ENCODE assay signal across 22 cellular contexts in the genomic region with DNA sequence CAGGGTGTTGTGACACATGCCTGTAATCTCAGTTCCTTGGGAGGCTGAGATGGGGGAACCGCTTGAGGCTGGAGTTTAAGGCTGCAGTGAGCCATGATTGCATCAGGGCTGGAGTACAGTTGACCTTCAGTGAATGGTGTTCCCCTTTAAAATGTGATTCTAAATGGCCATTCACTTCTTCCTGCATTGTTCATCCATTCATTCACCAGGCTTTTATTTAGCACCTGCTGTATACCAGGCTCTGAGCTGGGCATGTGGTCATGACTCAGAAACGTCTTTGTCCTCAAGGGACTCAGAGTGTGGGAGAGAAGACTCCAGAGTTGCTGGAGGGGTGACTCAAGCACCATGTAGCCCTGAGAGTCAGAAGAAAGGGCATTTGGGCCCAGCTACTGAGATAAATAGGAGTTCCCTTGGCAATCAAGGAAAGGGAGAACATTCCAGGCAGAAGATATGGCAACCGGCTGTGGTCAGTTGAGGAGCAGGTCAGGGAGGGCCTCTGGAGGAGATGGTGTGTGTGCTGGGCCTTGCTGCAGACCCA.
DNase-seq lines count a peak whose midpoint lies in the region; TF ChIP-seq lines count a peak whose summit lies in the region.
"Had no signal": no experiment of that assay in that cellular context is flagged by ENCODE, and none has a peak within 500 bp of the region (broad histone marks: within the 10 kb centered on the region; RNA-seq: fewer than 3 reads in every experiment).

No MANE protein-coding gene starts in this region.

- peaks cover 23% of the 10 kb centered on the region for H3K4me1 ChIP-seq in osteoblast (ENCODE audit: insufficient read depth, low read length)
- H3K4me1 ChIP-seq in spleen: no peaks in the 10 kb centered on the region
- H3K4me1 ChIP-seq: thyroid gland had no signal

- no peaks in the 10 kb centered on the region for H3K79me2 ChIP-seq in osteoblast (ENCODE audit: insufficient read depth, low read length)
- H3K79me2 ChIP-seq: hepatocyte had no signal

- H3K4me2 ChIP-seq in osteoblast (ENCODE audit: insufficient read depth, low read length): peak overlapping the region; percentile 36
- H3K4me2 ChIP-seq: BLaER1 treated with 17β-estradiol and CSF1 and Interleukin-3, amounts not matched to agents 10 nM and 100 nM; hepatocyte had no signal

- TF ChIP-seq POLR2A in spleen (IDR thresholded peaks at IDR 0.05): no peak

- H3K36me3 Mint-ChIP-seq in activated CD4-positive, alpha-beta T cell treated with anti-CD3 and anti-CD28 coated beads, Interleukin-2, amount 10 ng/mL, durations not matched to agents 24 days and 14 days (ENCODE audit: low read depth): no peaks in the 10 kb centered on the region
- H3K36me3 Mint-ChIP-seq: activated naive CD4-positive, alpha-beta T cell treated with anti-CD3 and anti-CD28 coated beads, Interleukin-2, amount 50 U/mL, for 24 hours; brain; stimulated activated effector memory CD8-positive, alpha-beta T cell treated with anti-CD3 and anti-CD28 coated beads, Interleukin-12 subunit alpha, Interleukin-12 subunit beta, amount 100 ng/mL, for 72 hours had no signal

- no peak overlapping the region for H3K4me3 Mint-ChIP-seq in activated CD4-positive, alpha-beta T cell treated with anti-CD3 and anti-CD28 coated beads, Interleukin-2, amount 10 ng/mL, durations not matched to agents 24 days and 14 days
- H3K4me3 Mint-ChIP-seq: activated CD4-positive, alpha-beta memory T cell treated with anti-CD3 and anti-CD28 coated beads, Interleukin-2, amount 10 ng/mL, durations not matched to agents 7 days and 5 days; activated naive CD4-positive, alpha-beta T cell treated with anti-CD3 and anti-CD28 coated beads, Interleukin-2, amount 50 U/mL, for 24 hours; activated T-cell treated with anti-CD3 and anti-CD28 coated beads, Interleukin-2, amount 50 U/mL, for 4 hours; brain; nephron progenitor cell; stimulated activated effector memory CD8-positive, alpha-beta T cell treated with anti-CD3 and anti-CD28 coated beads, Interleukin-12 subunit alpha, Interleukin-12 subunit beta, amount 100 ng/mL, for 72 hours; T-helper 1 cell treated with Interleukin-12 subunit alpha and Interleukin-12 subunit beta and Interleukin-4 antibody, amounts not matched to agents 30 μg/mL and 1 μg/mL, for 36 hours had no signal

- H3K4me3 ChIP-seq in epithelial cell of esophagus (ENCODE audit: low read length): no peak overlapping the region
- no peak overlapping the region for H3K4me3 ChIP-seq in osteoblast (ENCODE audit: insufficient read depth, low read length)
- H3K4me3 ChIP-seq in spleen: no peak overlapping the region
- H3K4me3 ChIP-seq: BLaER1 treated with 17β-estradiol and CSF1 and Interleukin-3, amounts not matched to agents 10 nM and 100 nM; esophagus squamous epithelium; hepatocyte; thyroid gland had no signal

- H3K27me3 Mint-ChIP-seq in activated CD4-positive, alpha-beta T cell treated with anti-CD3 and anti-CD28 coated beads, Interleukin-2, amount 10 ng/mL, durations not matched to agents 24 days and 14 days: peaks cover 7% of the 10 kb centered on the region

- H3K27me3 ChIP-seq in osteoblast (ENCODE audit: insufficient read depth, low read length) (peaks cover 24% of the 10 kb centered on the region), spleen (replicated peaks in 1 of 7) (peaks cover 0 to 17% (median 0%) of the 10 kb centered on the region in 7 donors)
- H3K27me3 ChIP-seq: BLaER1 treated with 17β-estradiol and CSF1 and Interleukin-3, amounts not matched to agents 10 nM and 100 nM; thyroid gland had no signal

- peaks cover 1% of the 10 kb centered on the region for H3K9me3 ChIP-seq in osteoblast (ENCODE audit: low read depth, low read length)
- no peaks in the 10 kb centered on the region for H3K9me3 ChIP-seq in spleen
- H3K9me3 ChIP-seq: BLaER1 treated with 17β-estradiol and CSF1 and Interleukin-3, amounts not matched to agents 10 nM and 100 nM; thyroid gland had no signal

- H3K4me1 Mint-ChIP-seq in activated CD4-positive, alpha-beta T cell treated with anti-CD3 and anti-CD28 coated beads, Interleukin-2, amount 10 ng/mL, durations not matched to agents 24 days and 14 days: no peaks in the 10 kb centered on the region
- H3K4me1 Mint-ChIP-seq: activated CD4-positive, alpha-beta memory T cell treated with anti-CD3 and anti-CD28 coated beads, Interleukin-2, amount 10 ng/mL, durations not matched to agents 7 days and 5 days; activated naive CD4-positive, alpha-beta T cell treated with anti-CD3 and anti-CD28 coated beads, Interleukin-2, amount 50 U/mL, for 24 hours had no signal

- no peak overlapping the region for H2AFZ ChIP-seq in osteoblast (ENCODE audit: low read length)
- H2AFZ ChIP-seq: hepatocyte had no signal

- H3K27ac Mint-ChIP-seq in activated CD4-positive, alpha-beta T cell treated with anti-CD3 and anti-CD28 coated beads, Interleukin-2, amount 10 ng/mL, durations not matched to agents 24 days and 14 days: no peak overlapping the region
- H3K27ac Mint-ChIP-seq: activated CD4-positive, alpha-beta memory T cell treated with anti-CD3 and anti-CD28 coated beads, Interleukin-2, amount 10 ng/mL, durations not matched to agents 7 days and 5 days; activated naive CD4-positive, alpha-beta T cell treated with anti-CD3 and anti-CD28 coated beads, Interleukin-2, amount 50 U/mL, for 24 hours; nephron progenitor cell; stimulated activated effector memory CD8-positive, alpha-beta T cell treated with anti-CD3 and anti-CD28 coated beads, Interleukin-12 subunit alpha, Interleukin-12 subunit beta, amount 100 ng/mL, for 72 hours; T-helper 1 cell treated with Interleukin-12 subunit alpha and Interleukin-12 subunit beta and Interleukin-4 antibody, amounts not matched to agents 30 μg/mL and 1 μg/mL, for 36 hours had no signal

- H3K27ac ChIP-seq in osteoblast (ENCODE audit: low read depth, low read length): peak overlapping the region; percentile 64
- no peak overlapping the region for H3K27ac ChIP-seq in spleen
- H3K27ac ChIP-seq: BLaER1 treated with 17β-estradiol and CSF1 and Interleukin-3, amounts not matched to agents 10 nM and 100 nM; esophagus squamous epithelium; hepatocyte; thyroid gland had no signal

- H4K20me1 ChIP-seq in osteoblast (ENCODE audit: insufficient read depth, low read length): no peaks in the 10 kb centered on the region
- H4K20me1 ChIP-seq: BLaER1 treated with 17β-estradiol and CSF1 and Interleukin-3, amounts not matched to agents 10 nM and 100 nM had no signal

- intact Hi-C loops in spleen (cut with DNase I; ENCODE audit: low total_unique reads): no loop called here
- intact Hi-C loops in activated CD4-positive, alpha-beta T cell treated with anti-CD3 and anti-CD28 coated beads, Interleukin-2, amount 10 ng/mL, durations not matched to agents 24 days and 14 days (cut with micrococcal nuclease): no loop called here

- H3K36me3 ChIP-seq in osteoblast (ENCODE audit: insufficient read depth, low read length): no peaks in the 10 kb centered on the region
- no peaks in the 10 kb centered on the region for H3K36me3 ChIP-seq in spleen
- H3K36me3 ChIP-seq: BLaER1 treated with 17β-estradiol and CSF1 and Interleukin-3, amounts not matched to agents 10 nM and 100 nM; esophagus squamous epithelium; thyroid gland had no signal

- H3K9me3 Mint-ChIP-seq in activated CD4-positive, alpha-beta T cell treated with anti-CD3 and anti-CD28 coated beads, Interleukin-2, amount 10 ng/mL, durations not matched to agents 24 days and 14 days: no peaks in the 10 kb centered on the region
- H3K9me3 Mint-ChIP-seq: activated CD4-positive, alpha-beta memory T cell treated with anti-CD3 and anti-CD28 coated beads, Interleukin-2, amount 10 ng/mL, durations not matched to agents 7 days and 5 days; activated naive CD4-positive, alpha-beta T cell treated with anti-CD3 and anti-CD28 coated beads, Interleukin-2, amount 50 U/mL, for 24 hours; activated T-cell treated with anti-CD3 and anti-CD28 coated beads, Interleukin-2, amount 50 U/mL, for 4 hours; T-helper 1 cell treated with Interleukin-12 subunit alpha and Interleukin-12 subunit beta and Interleukin-4 antibody, amounts not matched to agents 30 μg/mL and 1 μg/mL, for 36 hours had no signal

- TF ChIP-seq CTCF in epithelial cell of esophagus (IDR thresholded peaks at IDR 0.05; ENCODE audit: insufficient read depth, low read depth, low read length, missing control alignments) (no peak), osteoblast (IDR thresholded peaks at IDR 0.05; ENCODE audit: extremely low read depth, low read depth, low read length) (no peak), spleen (IDR thresholded peaks at IDR 0.05 in 8 of 11, conservative IDR thresholded peaks at IDR 0.05 in 3 of 11) (no peak)

- DNase-seq in HCEC 1CT (peak; percentile 30), RPMI7951 (ENCODE audit: low read depth) (peak; percentile 46), epithelial cell of esophagus (ENCODE audit: low read depth) (peak; percentile 72), osteoblast (ENCODE audit: insufficient read length, low spot score, missing footprints) (peak; percentile 97), spleen (no peak), middle frontal gyrus (ENCODE audit: extremely low spot score, low spot score) (no peak)
- no peak for DNase-seq in stimulated activated CD4-positive, alpha-beta T cell treated with anti-CD3 and anti-CD28 coated beads, Interleukin-4, amount 100 ng/mL, for 4 hours
- DNase-seq in activated CD4-positive, alpha-beta T cell treated with anti-CD3 and anti-CD28 coated beads, Interleukin-2, amount 10 ng/mL, durations not matched to agents 24 days and 14 days: no peak
- DNase-seq: activated CD4-positive, alpha-beta memory T cell treated with anti-CD3 and anti-CD28 coated beads, Interleukin-2, amount 10 ng/mL, durations not matched to agents 7 days and 5 days; activated T-cell treated with anti-CD3 and anti-CD28 coated beads, Interleukin-2, amount 50 U/mL, for 4 hours; esophagus squamous epithelium; mesendoderm; NCI-H1930; NCI-H510A; nephron progenitor cell; thyroid gland had no signal

- 78 to 87% (median 80%) methylated on average over 3 of the region's 3 CpGs for WGBS in spleen, 5 donors

Comparison
In these comparisons a context has a peak if more than half of its experiments do, and no peak if none do; other contexts are left out.
1. DNase-seq: peak in HCEC 1CT (single experiment), RPMI7951 (single experiment), epithelial cell of esophagus (single experiment) and osteoblast (single experiment); none in stimulated activated CD4-positive, alpha-beta T cell treated with anti-CD3 and anti-CD28 coated beads, Interleukin-4, amount 100 ng/mL, for 4 hours (0 of 2), spleen (single experiment), middle frontal gyrus (single experiment) and activated CD4-positive, alpha-beta T cell treated with anti-CD3 and anti-CD28 coated beads, Interleukin-2, amount 10 ng/mL, durations not matched to agents 24 days and 14 days (single experiment).